ENCODE assay signal across 11 cellular contexts in genomic region chr10:72096115-72097000, GRCh38. TPM values are rescaled to one million over a fixed set of nuclear protein-coding genes. Genes with fewer than 3 reads are reported as not detected.
DNase-seq lines count a peak whose midpoint lies in the region; ATAC-seq, FAIRE-seq and TF ChIP-seq lines count a peak whose summit lies in the region.
"Had no signal": no experiment of that assay in that cellular context is flagged by ENCODE, and none has a peak within 500 bp of the region (broad histone marks: within the 10 kb centered on the region; RNA-seq: fewer than 3 reads in every experiment).

No MANE protein-coding gene starts in this region.

- H3K4me3 ChIP-seq in K562 (no peak overlapping the region), thyroid gland (replicated peaks in 1 of 3) (no peak overlapping the region), dorsolateral prefrontal cortex (no peak overlapping the region)
- H3K4me3 ChIP-seq: gastrocnemius medialis had no signal

- FAIRE-seq in K562 (lab: Jason Lieb, UNC) = no peak

- intact Hi-C loops in K562 (cut with micrococcal nuclease) (no loop called here), thyroid gland (cut with DNase I) (no loop called here), dorsolateral prefrontal cortex (cut with DNase I) (no loop called here)

- ATAC-seq in K562 (peak; percentile 35), HG03521 (IDR thresholded peaks at IDR 0.05; ENCODE audit: unreplicated experiment) (no peak)
- ATAC-seq: gastrocnemius medialis had no signal

- H3K9ac ChIP-seq in K562 (ENCODE audit: insufficient read depth in 1 of 2, low read depth in 2 of 2, low read length in 2 of 2) = peak overlapping the region in 1 of 2 experiments; percentile 79; a peak in 1 of 4 replicates

- POLR2A ChIA-PET in HEK293T (lab: Yijun Ruan, JAX) (interaction anchor here (0.7 to 0.8 kb wide), 2 partner anchors 33 to 178 kb away, joined by 3 read pairs; partner anchors contain the start of gene DDIT4), K562 (lab: Yijun Ruan, JAX) (interaction anchor here (1.0 kb wide), 1 partner anchor 17 kb away, joined by 3 read pairs; no protein-coding TSS in a partner anchor)

- peak; percentile 45 for DNase-seq in HEK293T (ENCODE audit: extremely low spot score)
- peak; percentile 34 to 51 (median 42) for DNase-seq in K562 (ENCODE audit: extremely low read depth in 1 of 4, low spot score in 3 of 4)
- peak; percentile 38 for DNase-seq in mucosa of gallbladder (ENCODE audit: low spot score)
- no peak for DNase-seq in thyroid gland
- DNase-seq in dorsolateral prefrontal cortex = no peak
- DNase-seq in activated gamma-delta T cell treated with Interleukin-2 at 50 U/mL for 16 hours = no peak
- DNase-seq: gastrocnemius medialis, naive B cell, NCI-H1092 treated with DMSO at 0.1 percent for 48 hours had no signal

- H3K27ac ChIP-seq in C4-2B (peak overlapping the region; percentile 57), K562 (ENCODE audit: extremely low read depth, low read depth, low read length) (no peak overlapping the region), thyroid gland (no peak overlapping the region), dorsolateral prefrontal cortex (peak overlapping the region in 20 of 59 donors; percentile 5 to 65 (median 36))
- H3K27ac ChIP-seq: gastrocnemius medialis had no signal

- peaks cover 15 to 43% of the 10 kb centered on the region in 2 experiments for H3K4me1 ChIP-seq in K562 (replicated peaks in 1 of 2; ENCODE audit: control insufficient read depth in 2 of 2, insufficient read depth in 2 of 2, low read length in 2 of 2)
- no peaks in the 10 kb centered on the region for H3K4me1 ChIP-seq in thyroid gland
- H3K4me1 ChIP-seq: gastrocnemius medialis had no signal

- H3K27me3 ChIP-seq in K562 (ENCODE audit: control insufficient read depth in 2 of 2, insufficient read depth in 2 of 2, low read length in 2 of 2) = no peaks in the 10 kb centered on the region
- H3K27me3 ChIP-seq in thyroid gland = no peaks in the 10 kb centered on the region
- no peaks in the 10 kb centered on the region for H3K27me3 ChIP-seq in dorsolateral prefrontal cortex

- peaks cover 21% of the 10 kb centered on the region; the same call in 2 of the 3 replicates for H3K36me3 ChIP-seq in K562 (ENCODE audit: control insufficient read depth, insufficient read depth, low read length)
- H3K36me3 ChIP-seq in thyroid gland = peaks cover 4 to 11% of the 10 kb centered on the region in 2 donors

- H3K9me3 ChIP-seq in K562 (replicated peaks; ENCODE audit: control insufficient read depth, insufficient read depth, low read depth, low read length) (no peaks in the 10 kb centered on the region), thyroid gland (no peaks in the 10 kb centered on the region)
- H3K9me3 ChIP-seq: gastrocnemius medialis had no signal

- no peaks in the 10 kb centered on the region for H4K20me1 ChIP-seq in K562 (replicated peaks; ENCODE audit: control insufficient read depth, insufficient read depth, low read length)

- H2AFZ ChIP-seq in K562 (ENCODE audit: low read depth, low read length) = 0 out of 2 replicates have a peak overlapping the region, but pooled peaks have one; percentile 20

- 68% methylated on average over 9 of the region's 9 CpGs for WGBS in K562 (ENCODE audit: insufficient coverage, low coverage, missing lambda C conversion rate)
- WGBS in thyroid gland, 2 donors = 83 to 85% methylated on average over 9 of the region's 9 CpGs

- in situ Hi-C loops in K562 (cut with MboI) = no loop called here

- no peak for TF ChIP-seq CTCF in C4-2B (conservative IDR thresholded peaks at IDR 0.05)
- TF ChIP-seq CTCF in K562 (IDR thresholded peaks at IDR 0.05 in 2 of 3, conservative IDR thresholded peaks at IDR 0.05 in 1 of 3; ENCODE audit: insufficient read depth in 2 of 3, low read depth in 1 of 3, low read length in 3 of 3) = peak in 1 of 3 experiments; percentile 4; a peak in 1 of 6 replicates
- TF ChIP-seq CTCF in thyroid gland (IDR thresholded peaks at IDR 0.05) = no peak
- TF ChIP-seq CTCF in dorsolateral prefrontal cortex (IDR thresholded peaks at IDR 0.05 in 54 of 56, conservative IDR thresholded peaks at IDR 0.05 in 2 of 56; ENCODE audit: low read depth in 1 of 56, partially characterized antibody in 56 of 56) = no peak

- TSS peak; percentile 53 for BruUV-seq in K562 (replicated peaks; lab: Mats Ljungman, UMichigan)

- TF ChIP-seq EP300 in K562 (IDR thresholded peaks at IDR 0.05; ENCODE audit: low read length) = no peak

- TF ChIP-seq POLR2A in K562 (conservative IDR thresholded peaks at IDR 0.05) (no peak), thyroid gland (IDR thresholded peaks at IDR 0.05) (no peak)

- CTCF ChIA-PET in HEK293T (lab: Yijun Ruan, JAX) = interaction anchor here (0.6 kb wide), 1 partner anchor 187 kb away, joined by 5 read pairs; no protein-coding TSS in a partner anchor
- CTCF ChIA-PET in K562 (lab: Yijun Ruan, JAX; ENCODE audit: low intra/inter-chr PET ratio) = interaction anchor here (0.7 kb wide), 1 partner anchor 200 kb away, joined by 3 read pairs; no protein-coding TSS in a partner anchor

- H3K4me2 ChIP-seq in K562 (ENCODE audit: insufficient read depth, low read length) = peak overlapping the region; percentile 35; the same call in 1 of the 2 replicates

- TF ChIP-seq RAD21 in K562 (CRISPR knock-in tag; conservative IDR thresholded peaks at IDR 0.05 in 1 of 2, IDR thresholded peaks at IDR 0.05 in 1 of 2) = no peak

- no peaks in the 10 kb centered on the region for H3K9me1 ChIP-seq in K562 (ENCODE audit: control insufficient read depth, insufficient read depth, low read length)

- no peaks in the 10 kb centered on the region for H3K79me2 ChIP-seq in K562 (ENCODE audit: control insufficient read depth, insufficient read depth, low read length)

TF ChIP-seq in HEK293T, 16 proteins besides CTCF, POLR2A, EP300 and RAD21 (continues in another document):
- no peak for TF ChIP-seq HDGF (IDR thresholded peaks at IDR 0.05; ENCODE audit: borderline replicate concordance)
- TF ChIP-seq PKNOX1 (IDR thresholded peaks at IDR 0.05) = no peak
- no peak for TF ChIP-seq LEF1 (IDR thresholded peaks at IDR 0.05; ENCODE audit: borderline replicate concordance)
- TF ChIP-seq FOXM1 (IDR thresholded peaks at IDR 0.05; ENCODE audit: borderline replicate concordance) = no peak
- TF ChIP-seq SUZ12 (IDR thresholded peaks at IDR 0.05) = no peak
- TF ChIP-seq FOXA1 (IDR thresholded peaks at IDR 0.05) = no peak
- no peak for TF ChIP-seq FOXK2 (IDR thresholded peaks at IDR 0.05)
- TF ChIP-seq NFRKB (IDR thresholded peaks at IDR 0.05) = no peak
- TF ChIP-seq SP1 (IDR thresholded peaks at IDR 0.05) = no peak
- TF ChIP-seq CTBP1 (IDR thresholded peaks at IDR 0.05; ENCODE audit: borderline replicate concordance) = no peak

TF ChIP-seq in K562, 482 proteins besides CTCF, POLR2A, EP300 and RAD21 (continues in another document):
- TF ChIP-seq MCM3 (IDR thresholded peaks at IDR 0.05) = no peak
- peak; percentile 68; the same call in 1 of the 2 replicates for TF ChIP-seq C11orf30 (IDR thresholded peaks at IDR 0.05; ENCODE audit: low read depth)
- TF ChIP-seq SMARCE1 (IDR thresholded peaks at IDR 0.05) = 0 out of 2 replicates have a peak, but pooled peaks have one; percentile 53
- TF ChIP-seq XRCC3 (IDR thresholded peaks at IDR 0.05) = no peak
- TF ChIP-seq ARID3A (IDR thresholded peaks at IDR 0.05; ENCODE audit: borderline replicate concordance, low read depth, low read length) = no peak

RNA-seq across cellular contexts. Expression of gene SPOCK2, which starts 8.0 kb away (rescaled TPM):
- total RNA-seq in K562 (2011; cell fraction: chromatin; rRNA removed; ENCODE audit: low replicate concordance) = 0.46 and 1.2 TPM in 2 replicates
- total RNA-seq in K562 (2011; cell fraction: nucleolus; rRNA removed) = 0.67 and 0.79 TPM in 2 replicates
- total RNA-seq in K562 (2011; cell fraction: nucleoplasm; rRNA removed) = 0.59 and 1.1 TPM in 2 replicates
- total RNA-seq in K562 (2014; rRNA removed) = 0.04 and 0.82 TPM in 2 replicates
- 0.11 and 0.38 TPM in 2 replicates for total RNA-seq in K562 (2014; rRNA removed; fragmentation: Illumina TruSeq; extraction: Trizol)
- total RNA-seq in K562 (2015; rRNA removed; fragmentation: Illumina TruSeq; extraction: Trizol) = 0.11 and 0.19 TPM in 2 replicates
- 0.63 and 0.86 TPM in 2 replicates for total RNA-seq in K562 (2021)
- 0.04 and 0.09 TPM in 2 replicates for polyA plus RNA-seq in K562 (2011; rRNA removed)
- 0.04 and 0.31 TPM in 2 replicates for polyA plus RNA-seq in K562 (2011; cell fraction: cytosol; rRNA removed)
- polyA plus RNA-seq in K562 (2011; cell fraction: nucleus; rRNA removed) = 0.30 and 0.63 TPM in 2 replicates
- 0.17 and 0.46 TPM in 2 replicates for polyA plus RNA-seq in K562 (2012)
- polyA plus RNA-seq in K562 (2014; fragmentation: Illumina TruSeq; extraction: Trizol) = 0.08 and 0.09 TPM in 2 replicates
- polyA plus RNA-seq in K562 (2014; fragmentation: Nextera tagmentation; extraction: Ambion mirVana) = not detected
- polyA plus RNA-seq in K562 (2014; rRNA removed) = 0.12 and 0.52 TPM in 2 replicates
- polyA minus RNA-seq in K562 (2011; rRNA and poly(A)+ RNA removed) = 0.04 and 0.18 TPM in 2 replicates
- not detected in 2 replicates for polyA minus RNA-seq in K562 (2011; cell fraction: cytosol; rRNA and poly(A)+ RNA removed)
- polyA minus RNA-seq in K562 (2011; cell fraction: nucleus; rRNA and poly(A)+ RNA removed) = 0.27 and 0.44 TPM in 2 replicates
- 250 TPM for total RNA-seq in mucosa of gallbladder
- total RNA-seq in thyroid gland = 10 to 100 TPM in 3 of 4 donors, 1 to 10 TPM in 1; 4.3 to 17.6 (median 13.5) TPM
- 100 to 1,000 TPM in 119 of 120 experiments, 10 to 100 TPM in 1; 94.6 to 335 (median 260) TPM for total RNA-seq in dorsolateral prefrontal cortex

Comparison
In these comparisons a context has a peak if more than half of its experiments do, and no peak if none do; other contexts are left out.
1. DNase-seq: peak in HEK293T (single experiment), K562 (4 of 4) and mucosa of gallbladder (single experiment); none in thyroid gland (0 of 2), dorsolateral prefrontal cortex (0 of 10) and activated gamma-delta T cell treated with Interleukin-2 at 50 U/mL for 16 hours (single experiment).
2. RNA of gene SPOCK2, which starts 8.0 kb away (total RNA-seq): 94.6 to 335 TPM in dorsolateral prefrontal cortex and 250 TPM in mucosa of gallbladder (single experiment); 4.3 to 17.6 TPM in thyroid gland and 0.04 to 1.2 TPM in K562; every median in the first group is over 4 times any median in the second.